ENCODE assay signal across 11 cellular contexts in the genomic region with DNA sequence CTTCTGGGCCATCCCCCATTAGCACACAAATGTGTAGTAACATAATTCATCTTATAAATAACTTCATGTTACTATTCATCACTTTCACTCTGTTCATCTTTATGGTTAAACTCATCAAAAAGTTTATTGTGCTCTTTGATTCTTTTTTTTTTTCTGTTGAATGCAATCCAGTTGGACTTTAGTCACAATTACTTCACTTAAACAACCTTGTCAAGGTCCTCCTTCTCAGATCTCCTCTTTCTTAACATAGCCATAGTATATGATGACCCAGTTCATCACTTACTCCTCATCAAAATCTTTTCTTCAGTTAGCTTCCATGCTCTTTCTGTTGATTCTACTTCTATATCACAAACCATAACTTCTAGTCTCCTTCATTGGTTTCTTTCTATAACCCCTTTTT.
"Had no signal": no experiment of that assay in that cellular context is flagged by ENCODE, and none has a peak within 500 bp of the region (broad histone marks: within the 10 kb centered on the region; RNA-seq: fewer than 3 reads in every experiment).

No MANE protein-coding gene starts in this region.

- H3K4me1 ChIP-seq: HAP-1 had no signal

- H3K4me3 ChIP-seq: GM23248, GM23338, HAP-1 had no signal

- H3K4me1 Mint-ChIP-seq: GM23338, H9 had no signal

- DNase-seq: GM23248, GOT3, H7, H9, HCEC 1CT, HFFc6 had no signal

- H3K27ac Mint-ChIP-seq: GM23338, H9, HFFc6 had no signal

- H3K27ac ChIP-seq: GM23248 had no signal

- H3K9me3 ChIP-seq: HAP-1 had no signal

- H3K36me3 ChIP-seq: HAP-1 had no signal

- ATAC-seq: GM23338, HCT116 had no signal

- FAIRE-seq: H1, H54 had no signal

- H3K4me3 Mint-ChIP-seq: GM23338, H9, HFFc6 had no signal

- H3K9me3 Mint-ChIP-seq: GM23338, H9, HFFc6 had no signal
